8 cellular contexts compared by ENCODE assay signal in genomic region chr7:140326116-140326928, GRCh38.
A peak's percentile ranks its signal among the peaks of the same experiment; 100 is the strongest.
DNase-seq lines count a peak whose midpoint lies in the region; ATAC-seq and TF ChIP-seq lines count a peak whose summit lies in the region.

No MANE protein-coding gene starts in this region.

- no peak overlapping the region for H3K4me3 Mint-ChIP-seq in activated CD8-positive, alpha-beta memory T cell treated with anti-CD3 and anti-CD28 coated beads, Interleukin-2, amount 10 ng/mL, durations not matched to agents 7 days and 5 days
- H3K4me3 Mint-ChIP-seq in endothelial cell (ENCODE audit: unreplicated experiment) = no peak overlapping the region

- in situ Hi-C loops in ACHN (cut with HindIII; ENCODE audit: low pct_ligation_motif_present, low pct_unique_long_range_greater_than_20kb, low sequenced_read_pairs) (no loop called here), GM13976 (cut with MboI; ENCODE audit: low sequenced_read_pairs, unreplicated experiment) (no loop called here)

- ATAC-seq in activated CD8-positive, alpha-beta memory T cell treated with anti-CD3 and anti-CD28 coated beads, Interleukin-2, amount 10 ng/mL, durations not matched to agents 7 days and 5 days = peak; percentile 91
- no peak for ATAC-seq in GM21576 (IDR thresholded peaks at IDR 0.05; ENCODE audit: unreplicated experiment)

- H3K9me3 Mint-ChIP-seq in activated CD8-positive, alpha-beta memory T cell treated with anti-CD3 and anti-CD28 coated beads, Interleukin-2, amount 10 ng/mL, durations not matched to agents 7 days and 5 days (ENCODE audit: low read depth) = no peaks in the 10 kb centered on the region
- H3K9me3 Mint-ChIP-seq in endothelial cell (ENCODE audit: unreplicated experiment) = no peaks in the 10 kb centered on the region

- CTCF ChIA-PET in activated CD8-positive, alpha-beta memory T cell treated with anti-CD3 and anti-CD28 coated beads, Interleukin-2, amount 10 ng/mL, durations not matched to agents 7 days and 5 days (lab: Charles Lee) = interaction anchor here (0.9 to 2.8 kb wide), 6 partner anchors 18 to 410 kb away, joined by 3 to 10 read pairs (median 4); no protein-coding TSS in a partner anchor

- no peak overlapping the region for H3K27ac Mint-ChIP-seq in activated CD8-positive, alpha-beta memory T cell treated with anti-CD3 and anti-CD28 coated beads, Interleukin-2, amount 10 ng/mL, durations not matched to agents 7 days and 5 days
- no peak overlapping the region for H3K27ac Mint-ChIP-seq in endothelial cell (ENCODE audit: unreplicated experiment)

- peak; percentile 43 for TF ChIP-seq CTCF in GM13976 (IDR thresholded peaks at IDR 0.05; ENCODE audit: borderline replicate concordance, control extremely low read depth, extremely low read depth, insufficient read depth, missing control alignments)
- no peak for TF ChIP-seq CTCF in endothelial cell (IDR thresholded peaks at IDR 0.05; ENCODE audit: unreplicated experiment)

- peak; percentile 75 for DNase-seq in ACHN
- peak; percentile 70 for DNase-seq in GM13976 (ENCODE audit: low spot score)
- DNase-seq in NCI-H446 treated with DMSO at 0.1 percent for 48 hours (lab: John Stamatoyannopoulos, UW) = peak; percentile 2
- DNase-seq in activated CD8-positive, alpha-beta memory T cell treated with anti-CD3 and anti-CD28 coated beads, Interleukin-2, amount 10 ng/mL, durations not matched to agents 7 days and 5 days = peak; percentile 70
- DNase-seq in endothelial cell (ENCODE audit: low spot score) = peak; percentile 57
- peak; percentile 60 for DNase-seq in midbrain (lab: John Stamatoyannopoulos, UW)
- peak; percentile 21 to 27 for DNase-seq in stimulated activated CD8-positive, alpha-beta memory T cell treated with anti-CD3 and anti-CD28 coated beads, Interleukin-7, amount 100 ng/mL, for 4 hours (ENCODE audit: low read depth in 2 of 2)

- peaks cover 4% of the 10 kb centered on the region for H3K36me3 Mint-ChIP-seq in activated CD8-positive, alpha-beta memory T cell treated with anti-CD3 and anti-CD28 coated beads, Interleukin-2, amount 10 ng/mL, durations not matched to agents 7 days and 5 days
- no peaks in the 10 kb centered on the region for H3K36me3 Mint-ChIP-seq in endothelial cell (ENCODE audit: low read depth, unreplicated experiment)

- no peaks in the 10 kb centered on the region for H3K27me3 Mint-ChIP-seq in activated CD8-positive, alpha-beta memory T cell treated with anti-CD3 and anti-CD28 coated beads, Interleukin-2, amount 10 ng/mL, durations not matched to agents 7 days and 5 days
- H3K27me3 Mint-ChIP-seq in endothelial cell (ENCODE audit: unreplicated experiment) = no peaks in the 10 kb centered on the region

- H3K4me1 Mint-ChIP-seq in activated CD8-positive, alpha-beta memory T cell treated with anti-CD3 and anti-CD28 coated beads, Interleukin-2, amount 10 ng/mL, durations not matched to agents 7 days and 5 days = no peaks in the 10 kb centered on the region
- peaks cover 2% of the 10 kb centered on the region for H3K4me1 Mint-ChIP-seq in endothelial cell (ENCODE audit: unreplicated experiment)

Comparison
In these comparisons a context has a peak if more than half of its experiments do, and no peak if none do; other contexts are left out.
1. DNase-seq: peak in every context shown above with its lines; median percentile 75 in ACHN; 70 in GM13976; 70 in activated CD8-positive, alpha-beta memory T cell treated with anti-CD3 and anti-CD28 coated beads, Interleukin-2, amount 10 ng/mL, durations not matched to agents 7 days and 5 days; 60 in midbrain; 57 in endothelial cell; 24 in stimulated activated CD8-positive, alpha-beta memory T cell treated with anti-CD3 and anti-CD28 coated beads, Interleukin-7, amount 100 ng/mL, for 4 hours; 2 in NCI-H446 treated with DMSO at 0.1 percent for 48 hours.